1 cellular context compared by ENCODE assay signal in genomic region chr2:6916736-6917070, GRCh38.
TF ChIP-seq lines count a peak whose summit lies in the region.

No MANE protein-coding gene starts in this region.

TF ChIP-seq in IMR-90, 13 proteins besides CTCF, POLR2A, EP300 and RAD21 (continued from another document):
- no peak for TF ChIP-seq USF2 (IDR thresholded peaks at IDR 0.05; ENCODE audit: low read depth, low read length)
- no peak for TF ChIP-seq MAZ (IDR thresholded peaks at IDR 0.05; ENCODE audit: borderline replicate concordance, low read depth, low read length)
- no peak for TF ChIP-seq ELK1 (IDR thresholded peaks at IDR 0.05; ENCODE audit: borderline replicate concordance, low read depth, low read length)
- TF ChIP-seq SMC3 (IDR thresholded peaks at IDR 0.05; ENCODE audit: low read depth, low read length): no peak
- no peak for TF ChIP-seq MXI1 (IDR thresholded peaks at IDR 0.05; ENCODE audit: borderline replicate concordance, low read depth, low read length)
- no peak for TF ChIP-seq RCOR1 (IDR thresholded peaks at IDR 0.05; ENCODE audit: insufficient replicate concordance, low read length)
- TF ChIP-seq FOS (IDR thresholded peaks at IDR 0.05; ENCODE audit: low read depth, low read length): no peak
